Comparison of ENCODE assay signal across 15 cellular contexts in genomic region chr7:99035723-99036530, GRCh38.
DNase-seq lines count a peak whose midpoint lies in the region; ATAC-seq and TF ChIP-seq lines count a peak whose summit lies in the region.
"Had no signal": no experiment of that assay in that cellular context is flagged by ENCODE, and none has a peak within 500 bp of the region (broad histone marks: within the 10 kb centered on the region; RNA-seq: fewer than 3 reads in every experiment).

No MANE protein-coding gene starts in this region.

- H3K9me3 Mint-ChIP-seq in stimulated activated naive CD8-positive, alpha-beta T cell treated with anti-CD3 and anti-CD28 coated beads, Interleukin-15, amount 100 ng/mL, for 72 hours: no peaks in the 10 kb centered on the region
- no peaks in the 10 kb centered on the region for H3K9me3 Mint-ChIP-seq in brain
- H3K9me3 Mint-ChIP-seq: CD4-positive, CD25-positive, alpha-beta regulatory T cell; HFFc6 had no signal

- peak overlapping the region; percentile 29 to 93 for H3K27ac Mint-ChIP-seq in stimulated activated naive CD8-positive, alpha-beta T cell treated with anti-CD3 and anti-CD28 coated beads, Interleukin-15, amount 100 ng/mL, for 72 hours
- peak overlapping the region in 4 of 5 experiments; percentile 40 to 90 (median 59) for H3K27ac Mint-ChIP-seq in brain
- H3K27ac Mint-ChIP-seq: HFFc6 had no signal

- no peak for DNase-seq in stimulated activated naive CD8-positive, alpha-beta T cell treated with anti-CD3 and anti-CD28 coated beads, Interleukin-15, amount 100 ng/mL, for 72 hours
- DNase-seq in stimulated activated naive CD8-positive, alpha-beta T cell treated with anti-CD3 and anti-CD28 coated beads, Interleukin-15, Interleukin-2, amounts not matched to agents 100 U/mL and 50 U/mL, for 24 hours: no peak
- DNase-seq in posterior vena cava (ENCODE audit: low spot score) (peak; percentile 77), NCI-H187 treated with DMSO at 0.1 percent for 48 hours (lab: John Stamatoyannopoulos, UW) (no peak)
- DNase-seq: CD4-positive, CD25-positive, alpha-beta regulatory T cell; DMS79; NCI-H1417; NCI-H2029; NCI-H510A; SHP77 treated with DMSO at 0.1 percent for 48 hours had no signal

- H3K27me3 Mint-ChIP-seq in stimulated activated naive CD8-positive, alpha-beta T cell treated with anti-CD3 and anti-CD28 coated beads, Interleukin-15, amount 100 ng/mL, for 72 hours: no peaks in the 10 kb centered on the region
- H3K27me3 Mint-ChIP-seq in brain: no peaks in the 10 kb centered on the region
- H3K27me3 Mint-ChIP-seq: CD4-positive, CD25-positive, alpha-beta regulatory T cell had no signal

- TF ChIP-seq CTCF in brain (conservative IDR thresholded peaks at IDR 0.05): no peak

- intact Hi-C loops in posterior vena cava (cut with DNase I): loop anchor here in 1 of 2 donors (2.0 to 5.0 kb wide), 2 partner anchors 53 to 276 kb away; no protein-coding TSS in a partner anchor

- H3K4me3 Mint-ChIP-seq in stimulated activated naive CD8-positive, alpha-beta T cell treated with anti-CD3 and anti-CD28 coated beads, Interleukin-15, amount 100 ng/mL, for 72 hours: no peak overlapping the region
- no peak overlapping the region for H3K4me3 Mint-ChIP-seq in brain
- H3K4me3 Mint-ChIP-seq: CD4-positive, CD25-positive, alpha-beta regulatory T cell; HFFc6 had no signal

- peaks cover 78% of the 10 kb centered on the region for H3K36me3 Mint-ChIP-seq in brain

- H3K4me1 Mint-ChIP-seq in stimulated activated naive CD8-positive, alpha-beta T cell treated with anti-CD3 and anti-CD28 coated beads, Interleukin-15, amount 100 ng/mL, for 72 hours: peaks cover 7% of the 10 kb centered on the region
- H3K4me1 Mint-ChIP-seq in brain: peaks cover 4% of the 10 kb centered on the region

- ATAC-seq in stimulated activated naive CD8-positive, alpha-beta T cell treated with anti-CD3 and anti-CD28 coated beads, Interleukin-15, amount 100 ng/mL, for 72 hours: no peak
- ATAC-seq in stimulated activated naive CD8-positive, alpha-beta T cell treated with anti-CD3 and anti-CD28 coated beads, Interleukin-15, Interleukin-2, amounts not matched to agents 100 U/mL and 50 U/mL, for 24 hours: no peak
- no peak for ATAC-seq in HG02870 (IDR thresholded peaks at IDR 0.05; ENCODE audit: unreplicated experiment)
- ATAC-seq in HG03108 (IDR thresholded peaks at IDR 0.05; ENCODE audit: unreplicated experiment): no peak
- no peak for ATAC-seq in GM21529 (IDR thresholded peaks at IDR 0.05; ENCODE audit: unreplicated experiment)
